ENCODE assay signal across 1 cellular context in the genomic region with DNA sequence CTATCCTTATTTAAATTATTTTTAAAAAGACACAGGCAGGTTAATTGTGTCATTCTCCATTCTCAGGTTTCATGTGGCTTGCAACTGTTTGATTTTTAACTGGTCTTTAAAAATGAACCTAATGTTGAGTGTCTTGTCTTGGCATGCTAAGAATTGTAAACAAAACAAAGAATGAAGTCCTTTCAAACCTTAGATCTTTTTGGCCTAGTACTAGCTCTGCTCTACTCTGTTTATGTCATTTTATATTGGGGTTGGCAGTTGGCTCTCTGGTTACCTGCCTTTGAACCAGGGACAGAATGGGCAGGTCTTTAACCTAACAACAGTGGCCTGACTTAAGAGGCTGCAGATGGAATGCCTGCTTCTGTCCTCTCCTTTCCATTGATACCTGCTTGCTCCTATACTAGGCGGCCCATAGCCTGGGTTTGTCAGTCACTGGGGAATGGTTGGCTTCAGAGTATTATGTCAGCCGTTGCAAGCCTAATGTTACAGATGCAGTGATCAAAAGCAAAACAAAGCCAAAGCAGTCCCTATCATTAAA.
TF ChIP-seq lines count a peak whose summit lies in the region.

No MANE protein-coding gene starts in this region.

TF ChIP-seq in GM23338, 12 proteins besides CTCF, POLR2A, EP300 and RAD21 (continued from another document):
- TF ChIP-seq REST (IDR thresholded peaks at IDR 0.05; ENCODE audit: unreplicated experiment) (no peak), STAT1 (IDR thresholded peaks at IDR 0.05; ENCODE audit: unreplicated experiment) (no peak), EZH2phosphoT487 (IDR thresholded peaks at IDR 0.05; ENCODE audit: unreplicated experiment) (no peak), CREB1 (CRISPR knock-in tag; IDR thresholded peaks at IDR 0.05; ENCODE audit: low read depth) (no peak), EZH2 (IDR thresholded peaks at IDR 0.05; ENCODE audit: low read depth, unreplicated experiment) (no peak)
- TF ChIP-seq, protein P1, sequence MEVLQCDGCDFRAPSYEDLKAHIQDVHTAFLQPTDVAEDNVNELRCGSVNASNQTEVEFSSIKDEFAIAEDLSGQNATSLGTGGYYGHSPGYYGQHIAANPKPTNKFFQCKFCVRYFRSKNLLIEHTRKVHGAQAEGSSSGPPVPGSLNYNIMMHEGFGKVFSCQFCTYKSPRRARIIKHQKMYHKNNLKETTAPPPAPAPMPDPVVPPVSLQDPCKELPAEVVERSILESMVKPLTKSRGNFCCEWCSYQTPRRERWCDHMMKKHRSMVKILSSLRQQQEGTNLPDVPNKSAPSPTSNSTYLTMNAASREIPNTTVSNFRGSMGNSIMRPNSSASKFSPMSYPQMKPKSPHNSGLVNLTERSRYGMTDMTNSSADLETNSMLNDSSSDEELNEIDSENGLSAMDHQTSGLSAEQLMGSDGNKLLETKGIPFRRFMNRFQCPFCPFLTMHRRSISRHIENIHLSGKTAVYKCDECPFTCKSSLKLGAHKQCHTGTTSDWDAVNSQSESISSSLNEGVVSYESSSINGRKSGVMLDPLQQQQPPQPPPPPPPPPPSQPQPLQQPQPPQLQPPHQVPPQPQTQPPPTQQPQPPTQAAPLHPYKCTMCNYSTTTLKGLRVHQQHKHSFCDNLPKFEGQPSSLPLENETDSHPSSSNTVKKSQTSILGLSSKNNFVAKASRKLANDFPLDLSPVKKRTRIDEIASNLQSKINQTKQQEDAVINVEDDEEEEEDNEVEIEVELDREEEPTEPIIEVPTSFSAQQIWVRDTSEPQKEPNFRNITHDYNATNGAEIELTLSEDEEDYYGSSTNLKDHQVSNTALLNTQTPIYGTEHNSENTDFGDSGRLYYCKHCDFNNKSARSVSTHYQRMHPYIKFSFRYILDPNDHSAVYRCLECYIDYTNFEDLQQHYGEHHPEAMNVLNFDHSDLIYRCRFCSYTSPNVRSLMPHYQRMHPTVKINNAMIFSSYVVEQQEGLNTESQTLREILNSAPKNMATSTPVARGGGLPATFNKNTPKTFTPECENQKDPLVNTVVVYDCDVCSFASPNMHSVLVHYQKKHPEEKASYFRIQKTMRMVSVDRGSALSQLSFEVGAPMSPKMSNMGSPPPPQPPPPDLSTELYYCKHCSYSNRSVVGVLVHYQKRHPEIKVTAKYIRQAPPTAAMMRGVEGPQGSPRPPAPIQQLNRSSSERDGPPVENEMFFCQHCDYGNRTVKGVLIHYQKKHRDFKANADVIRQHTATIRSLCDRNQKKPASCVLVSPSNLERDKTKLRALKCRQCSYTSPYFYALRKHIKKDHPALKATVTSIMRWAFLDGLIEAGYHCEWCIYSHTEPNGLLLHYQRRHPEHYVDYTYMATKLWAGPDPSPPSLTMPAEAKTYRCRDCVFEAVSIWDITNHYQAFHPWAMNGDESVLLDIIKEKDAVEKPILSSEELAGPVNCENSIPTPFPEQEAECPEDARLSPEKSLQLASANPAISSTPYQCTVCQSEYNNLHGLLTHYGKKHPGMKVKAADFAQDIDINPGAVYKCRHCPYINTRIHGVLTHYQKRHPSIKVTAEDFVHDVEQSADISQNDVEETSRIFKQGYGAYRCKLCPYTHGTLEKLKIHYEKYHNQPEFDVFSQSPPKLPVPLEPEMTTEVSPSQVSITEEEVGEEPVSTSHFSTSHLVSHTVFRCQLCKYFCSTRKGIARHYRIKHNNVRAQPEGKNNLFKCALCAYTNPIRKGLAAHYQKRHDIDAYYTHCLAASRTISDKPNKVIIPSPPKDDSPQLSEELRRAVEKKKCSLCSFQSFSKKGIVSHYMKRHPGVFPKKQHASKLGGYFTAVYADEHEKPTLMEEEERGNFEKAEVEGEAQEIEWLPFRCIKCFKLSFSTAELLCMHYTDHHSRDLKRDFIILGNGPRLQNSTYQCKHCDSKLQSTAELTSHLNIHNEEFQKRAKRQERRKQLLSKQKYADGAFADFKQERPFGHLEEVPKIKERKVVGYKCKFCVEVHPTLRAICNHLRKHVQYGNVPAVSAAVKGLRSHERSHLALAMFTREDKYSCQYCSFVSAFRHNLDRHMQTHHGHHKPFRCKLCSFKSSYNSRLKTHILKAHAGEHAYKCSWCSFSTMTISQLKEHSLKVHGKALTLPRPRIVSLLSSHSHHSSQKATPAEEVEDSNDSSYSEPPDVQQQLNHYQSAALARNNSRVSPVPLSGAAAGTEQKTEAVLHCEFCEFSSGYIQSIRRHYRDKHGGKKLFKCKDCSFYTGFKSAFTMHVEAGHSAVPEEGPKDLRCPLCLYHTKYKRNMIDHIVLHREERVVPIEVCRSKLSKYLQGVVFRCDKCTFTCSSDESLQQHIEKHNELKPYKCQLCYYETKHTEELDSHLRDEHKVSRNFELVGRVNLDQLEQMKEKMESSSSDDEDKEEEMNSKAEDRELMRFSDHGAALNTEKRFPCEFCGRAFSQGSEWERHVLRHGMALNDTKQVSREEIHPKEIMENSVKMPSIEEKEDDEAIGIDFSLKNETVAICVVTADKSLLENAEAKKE (CRISPR knock-in tag; IDR thresholded peaks at IDR 0.05): no peak
